8 cellular contexts compared by ENCODE assay signal in genomic region chr12:57772429-57773322, GRCh38. TPM values are rescaled to one million over a fixed set of nuclear protein-coding genes. Genes with fewer than 3 reads are reported as not detected.
DNase-seq lines count a peak whose midpoint lies in the region; ATAC-seq and TF ChIP-seq lines count a peak whose summit lies in the region.

EEF1AKMT3 (plus strand) TSS chr12:57772614; CDS start chr12:57772725, 111 bp downstream.

- peak within 1 kb of the TSS; percentile 71 for H2AFZ ChIP-seq in SU-DHL-6 (ENCODE audit: low read depth, low read length, severe bottlenecking)

- TF ChIP-seq CTCF in SU-DHL-6 (IDR thresholded peaks at IDR 0.05; ENCODE audit: insufficient read depth, low read length, poor library complexity, severe bottlenecking) (no peak), lower leg skin (IDR thresholded peaks at IDR 0.05) (no peak)

- 0 out of 2 replicates have a peak, but pooled peaks cover 5% of the 10 kb centered on the region for H3F3A ChIP-seq in SU-DHL-6 (ENCODE audit: insufficient read depth)

- H3K4me1 ChIP-seq in duodenal mucosa (ENCODE audit: control insufficient read depth in 1 of 2, insufficient read depth in 2 of 2, low read length in 2 of 2), result peaks cover 12 to 17% of the 10 kb centered on the region in 2 donors

- WGBS in lower leg skin, 2 donors, result 1 to 3% methylated on average over 43 to 52 of the region's 67 CpGs

- no peaks in the 10 kb centered on the region for H3K9me2 ChIP-seq in SU-DHL-6 (replicated peaks; ENCODE audit: insufficient read depth, low read length)

- H3K9ac ChIP-seq in SU-DHL-6 (ENCODE audit: low read length) (peak within 1 kb of the TSS; percentile 70), duodenal mucosa (ENCODE audit: low read depth in 1 of 2, low read length in 2 of 2) (peak within 1 kb of the TSS; percentile 84 to 98)

- ATAC-seq in GM19395 (IDR thresholded peaks at IDR 0.05; ENCODE audit: unreplicated experiment) (peak; percentile 42), HG03571 (IDR thresholded peaks at IDR 0.05; ENCODE audit: unreplicated experiment) (peak; percentile 33)

- intact Hi-C loops in lower leg skin (cut with DNase I; ENCODE audit: low total_unique reads), result no loop called here

- TF ChIP-seq POLR2A in lower leg skin (IDR thresholded peaks at IDR 0.05), result no peak

- peak within 1 kb of the TSS; percentile 97 for H3K4me2 ChIP-seq in SU-DHL-6 (ENCODE audit: low read depth, low read length, poor library complexity, severe bottlenecking)

- H3K36me3 ChIP-seq in SU-DHL-6 (ENCODE audit: low read length), result no peaks in the 10 kb centered on the region
- H3K36me3 ChIP-seq in duodenal mucosa (ENCODE audit: control insufficient read depth in 1 of 2, insufficient read depth in 2 of 2, low read length in 2 of 2), result peaks cover 5 to 19% of the 10 kb centered on the region in 2 donors

- no peaks in the 10 kb centered on the region for H4K20me1 ChIP-seq in SU-DHL-6 (ENCODE audit: low read depth, low read length)

- H3K79me2 ChIP-seq in SU-DHL-6 (ENCODE audit: insufficient read depth, low read length), result no peaks in the 10 kb centered on the region

- H3K4me3 ChIP-seq in SU-DHL-6 (ENCODE audit: insufficient read depth, low read length, poor library complexity, severe bottlenecking) (peak within 1 kb of the TSS; percentile 84), duodenal mucosa (ENCODE audit: low read depth in 1 of 2, low read length in 2 of 2) (peak within 1 kb of the TSS; percentile 94 to 97), lower leg skin (ENCODE audit: low read depth, poor library complexity, severe bottlenecking) (peak within 1 kb of the TSS; percentile 59)

- peak within 1 kb of the TSS; percentile 25 for H3K27ac ChIP-seq in SU-DHL-6 (ENCODE audit: low read depth, low read length)
- H3K27ac ChIP-seq in duodenal mucosa (ENCODE audit: low read depth, low read length), result peak within 1 kb of the TSS; percentile 96

- H3K27me3 ChIP-seq in SU-DHL-6 (ENCODE audit: low read length) (no peaks in the 10 kb centered on the region), duodenal mucosa (ENCODE audit: control insufficient read depth in 1 of 2, insufficient read depth in 2 of 2, low read length in 2 of 2) (no peaks in the 10 kb centered on the region)

- no peaks in the 10 kb centered on the region for H3K9me3 ChIP-seq in SU-DHL-6 (ENCODE audit: insufficient read depth, low read length)
- H3K9me3 ChIP-seq in duodenal mucosa (ENCODE audit: control insufficient read depth in 1 of 2, low read length in 2 of 2), result no peaks in the 10 kb centered on the region

- DNase-seq in CD1c-positive myeloid dendritic cell (ENCODE audit: extremely low spot score) (peak; percentile 65), lower leg skin (ENCODE audit: low spot score in 2 of 2) (peak; percentile 53 to 94), stromal cell of bone marrow (ENCODE audit: low read depth) (peak; percentile 26), GDM1 (lab: John Stamatoyannopoulos, UW) (no peak)

RNA-seq across cellular contexts. Expression of gene EEF1AKMT3, which starts in this region (rescaled TPM):
- total RNA-seq in lower leg skin, result 10 to 100 TPM in 2 of 4 donors, 1 to 10 TPM in 2; 6.3 to 13.2 (median 9.9) TPM
